18 cellular contexts compared by ENCODE assay signal in the genomic region with DNA sequence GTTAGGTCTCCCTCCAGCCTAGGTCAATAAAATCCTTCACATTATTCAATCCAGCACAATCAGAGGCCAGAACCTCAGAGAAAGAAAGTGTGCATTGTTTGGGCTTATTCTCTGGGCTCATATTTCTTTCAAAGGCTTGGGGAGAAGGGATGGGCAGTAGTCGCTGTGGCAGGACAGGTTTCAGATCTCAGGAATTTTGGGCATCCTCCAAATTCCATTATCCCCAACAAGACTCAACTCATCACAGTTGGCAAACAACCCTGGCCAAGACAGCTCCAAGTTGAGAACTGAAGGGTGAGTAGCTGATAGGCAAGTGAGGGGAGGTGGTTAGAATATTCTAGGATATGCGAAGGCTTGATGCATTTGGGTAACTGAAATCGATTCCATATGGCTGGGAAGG. TPM values are rescaled to one million over a fixed set of nuclear protein-coding genes. Genes with fewer than 3 reads are reported as not detected.
DNase-seq lines count a peak whose midpoint lies in the region; ATAC-seq and TF ChIP-seq lines count a peak whose summit lies in the region.
"Had no signal": no experiment of that assay in that cellular context is flagged by ENCODE, and none has a peak within 500 bp of the region (broad histone marks: within the 10 kb centered on the region; RNA-seq: fewer than 3 reads in every experiment).

No MANE protein-coding gene starts in this region.

- no peak for TF ChIP-seq EP300 in gastroesophageal sphincter (IDR thresholded peaks at IDR 0.05)

- no peak for ATAC-seq in gastroesophageal sphincter
- ATAC-seq: GM12878 had no signal

- no peak for TF ChIP-seq POLR2A in gastroesophageal sphincter (IDR thresholded peaks at IDR 0.05)

- no TSS peak for BruUV-seq in mammary epithelial cell (replicated peaks; lab: Mats Ljungman, UMichigan)

- H3K4me3 ChIP-seq in mammary epithelial cell (replicated peaks in 1 of 3; ENCODE audit: insufficient read depth in 1 of 3, low read depth in 2 of 3, low read length in 3 of 3) (no peak overlapping the region), brain microvascular endothelial cell (ENCODE audit: low read depth, low read length) (no peak overlapping the region), gastroesophageal sphincter (no peak overlapping the region)
- H3K4me3 ChIP-seq: BLaER1, GM12878 had no signal

- peak overlapping the region; percentile 58 for H2AFZ ChIP-seq in mammary epithelial cell (ENCODE audit: low read depth, low read length)

- no peaks in the 10 kb centered on the region for H4K20me1 ChIP-seq in mammary epithelial cell (ENCODE audit: insufficient read depth, low read length)
- H4K20me1 ChIP-seq: BLaER1 had no signal

- DNase-seq in RPMI7951 (ENCODE audit: low read depth) (peak; percentile 14), mammary epithelial cell (peak; percentile 82), foreskin melanocyte (peak; percentile 51), brain microvascular endothelial cell (no peak), NCI-H187 (lab: John Stamatoyannopoulos, UW) (no peak)
- no peak for DNase-seq in stimulated activated CD4-positive, alpha-beta T cell treated with anti-CD3 and anti-CD28 coated beads, Interleukin-2, amount 100 ng/mL, for 48 hours
- DNase-seq: CD4-positive, alpha-beta memory T cell; DND-41; H7; NCI-H1092 treated with DMSO at 0.1 percent for 48 hours; NCI-H1436 treated with DMSO at 0.1 percent for 48 hours; NCI-H2029; NCI-H2171; NCI-H526; SHP77 had no signal

- H3K27me3 ChIP-seq in mammary epithelial cell (ENCODE audit: insufficient read depth, low read length) (no peaks in the 10 kb centered on the region), brain microvascular endothelial cell (replicated peaks) (no peaks in the 10 kb centered on the region), gastroesophageal sphincter (peaks cover 4% of the 10 kb centered on the region)
- H3K27me3 ChIP-seq: BLaER1 had no signal

- H3K36me3 ChIP-seq in mammary epithelial cell (ENCODE audit: insufficient read depth, low read length) = no peaks in the 10 kb centered on the region
- H3K36me3 ChIP-seq in brain microvascular endothelial cell (replicated peaks) = no peaks in the 10 kb centered on the region
- H3K36me3 ChIP-seq in gastroesophageal sphincter = no peaks in the 10 kb centered on the region
- H3K36me3 ChIP-seq: BLaER1 had no signal

- WGBS in mammary epithelial cell (ENCODE audit: low coverage, missing lambda C conversion rate) = 0% methylated on average over 3 of the region's 3 CpGs
- WGBS in gastroesophageal sphincter (ENCODE audit: low coverage in 1 of 2), 2 donors = 86 to 100% methylated on average over 2 of the region's 3 CpGs

- in situ Hi-C loops in mammary epithelial cell (cut with MboI; ENCODE audit: low sequenced_read_pairs in 2 of 2) = no loop called here
- in situ Hi-C loops in brain microvascular endothelial cell (cut with HindIII; ENCODE audit: low pct_ligation_motif_present, low sequenced_read_pairs) = no loop called here

- H3K4me1 ChIP-seq in mammary epithelial cell (ENCODE audit: insufficient read depth, low read length) (peaks cover 32% of the 10 kb centered on the region), gastroesophageal sphincter (no peaks in the 10 kb centered on the region)
- H3K4me1 ChIP-seq: BLaER1 had no signal

- dilution Hi-C loops in mammary epithelial cell (cut with HindIII; ENCODE audit: low sequenced_read_pairs) = no loop called here

- no peaks in the 10 kb centered on the region for H3K9me3 ChIP-seq in mammary epithelial cell (replicated peaks; ENCODE audit: insufficient read depth, low read length)
- no peaks in the 10 kb centered on the region for H3K9me3 ChIP-seq in gastroesophageal sphincter
- H3K9me3 ChIP-seq: BLaER1 had no signal

- H3K9ac ChIP-seq in mammary epithelial cell (ENCODE audit: insufficient read depth, low read length) = no peak overlapping the region
- H3K9ac ChIP-seq: BLaER1 had no signal

- CTCF ChIA-PET in mammary epithelial cell (lab: Charles Lee; ENCODE audit: low non-redundant PET) = no interaction called here

- H3K27ac ChIP-seq in mammary epithelial cell (ENCODE audit: insufficient read depth, low read depth, low read length) (peak overlapping the region; percentile 28), brain microvascular endothelial cell (no peak overlapping the region), gastroesophageal sphincter (no peak overlapping the region)
- H3K27ac ChIP-seq: BLaER1 had no signal

- TF ChIP-seq CTCF in mammary epithelial cell (conservative IDR thresholded peaks at IDR 0.05 in 1 of 2, IDR thresholded peaks at IDR 0.05 in 1 of 2; ENCODE audit: extremely low read depth in 1 of 2, insufficient read depth in 1 of 2, low read depth in 1 of 2, low read length in 2 of 2) = no peak
- TF ChIP-seq CTCF in brain microvascular endothelial cell (IDR thresholded peaks at IDR 0.05; ENCODE audit: low read depth, low read length, missing control alignments) = no peak
- TF ChIP-seq CTCF in gastroesophageal sphincter (IDR thresholded peaks at IDR 0.05) = no peak

- intact Hi-C loops in mammary epithelial cell (cut with micrococcal nuclease) = loop anchor here (1.0 kb wide), 1 partner anchor 27 kb away; the partner anchor contains the start of gene CHD6

- no peaks in the 10 kb centered on the region for H3K79me2 ChIP-seq in mammary epithelial cell (ENCODE audit: insufficient read depth, low read length)

- peak overlapping the region; percentile 40 for H3K4me2 ChIP-seq in mammary epithelial cell (ENCODE audit: insufficient read depth, low read depth, low read length)
- H3K4me2 ChIP-seq: BLaER1 had no signal

RNA-seq across cellular contexts. Expression of gene CHD6, which starts 27.2 kb away (rescaled TPM):
- 14.3 and 17.4 TPM in 2 replicates for total RNA-seq in RPMI7951 (2014; rRNA removed; shearing (Covaris generic))
- total RNA-seq in mammary epithelial cell (10 to 100 TPM; 27.0 to 28.2 TPM), gastroesophageal sphincter (10 to 100 TPM; 37.4 to 58.3 (median 40.4) TPM)
- polyA plus RNA-seq in mammary epithelial cell = 6.0 TPM
- polyA minus RNA-seq in mammary epithelial cell = 32.2 TPM

Comparison
In these comparisons a context has a peak if more than half of its experiments do, and no peak if none do; other contexts are left out.
1. DNase-seq: peak in RPMI7951 (single experiment), mammary epithelial cell (single experiment) and foreskin melanocyte (single experiment); none in brain microvascular endothelial cell (single experiment), NCI-H187 (0 of 2) and stimulated activated CD4-positive, alpha-beta T cell treated with anti-CD3 and anti-CD28 coated beads, Interleukin-2, amount 100 ng/mL, for 48 hours (0 of 2).